Comparison of ENCODE assay signal across 8 cellular contexts in genomic region chr17:1562178-1562643, GRCh38. TPM values are rescaled to one million over a fixed set of nuclear protein-coding genes. Genes with fewer than 3 reads are reported as not detected.
DNase-seq lines count a peak whose midpoint lies in the region; ATAC-seq and TF ChIP-seq lines count a peak whose summit lies in the region.

No MANE protein-coding gene starts in this region.

- intact Hi-C loops in posterior vena cava (cut with DNase I): no loop called here

- TF ChIP-seq CTCF in fibroblast of villous mesenchyme (IDR thresholded peaks at IDR 0.05; ENCODE audit: insufficient read depth, low read depth, low read length): no peak

- H3K4me3 ChIP-seq in fibroblast of villous mesenchyme (ENCODE audit: low read depth, low read length): peak overlapping the region; percentile 76

- ATAC-seq in HG03045 (IDR thresholded peaks at IDR 0.05; ENCODE audit: unreplicated experiment): peak; percentile 34

- DNase-seq in stimulated activated CD4-positive, alpha-beta T cell treated with anti-CD3 and anti-CD28 coated beads, Interleukin-4, amount 100 ng/mL, for 24 hours: peak; percentile 16
- no peak for DNase-seq in stimulated activated CD4-positive, alpha-beta T cell treated with anti-CD3 and anti-CD28 coated beads, Interleukin-2, amount 100 ng/mL, for 24 hours
- peak; percentile 79 for DNase-seq in T1000 (lab: John Stamatoyannopoulos, UW)
- DNase-seq in fibroblast of villous mesenchyme (ENCODE audit: low read depth): peak; percentile 46
- DNase-seq in posterior vena cava (ENCODE audit: low spot score): peak; percentile 91
- no peak for DNase-seq in NCI-H526 (lab: John Stamatoyannopoulos, UW)
- no peak for DNase-seq in stimulated activated CD8-positive, alpha-beta memory T cell treated with anti-CD3 and anti-CD28 coated beads, Interleukin-4, amount 100 ng/mL, for 48 hours

RNA-seq across cellular contexts. Expression of gene PITPNA, which starts 0.4 kb away (rescaled TPM):
- total RNA-seq in fibroblast of villous mesenchyme: 20.9 and 24.2 TPM in 2 replicates
- total RNA-seq in posterior vena cava: 10 to 100 TPM; 68.4 to 90.3 TPM

RNA-seq across cellular contexts. Expression of gene INPP5K, which starts 45.8 kb away (rescaled TPM):
- total RNA-seq in fibroblast of villous mesenchyme: 19.9 and 23.5 TPM in 2 replicates
- total RNA-seq in posterior vena cava: 10 to 100 TPM; 23.5 to 25.2 TPM

Comparison
In these comparisons a context has a peak if more than half of its experiments do, and no peak if none do; other contexts are left out.
1. DNase-seq: peak in stimulated activated CD4-positive, alpha-beta T cell treated with anti-CD3 and anti-CD28 coated beads, Interleukin-4, amount 100 ng/mL, for 24 hours (single experiment), T1000 (single experiment), fibroblast of villous mesenchyme (single experiment) and posterior vena cava (single experiment); none in stimulated activated CD4-positive, alpha-beta T cell treated with anti-CD3 and anti-CD28 coated beads, Interleukin-2, amount 100 ng/mL, for 24 hours (0 of 2), NCI-H526 (0 of 2) and stimulated activated CD8-positive, alpha-beta memory T cell treated with anti-CD3 and anti-CD28 coated beads, Interleukin-4, amount 100 ng/mL, for 48 hours (single experiment).